In genomic region chr5:103119765-103120606, GRCh38 we compare ENCODE assay signal across 1 cellular context.
TF ChIP-seq lines count a peak whose summit lies in the region.

Gene GIN1 (minus strand): TSS chr5:103120138. CDS start chr5:103108707, 11,431 bp downstream.
Gene PPIP5K2 (plus strand): TSS chr5:103120301. CDS start chr5:103129590, 9,289 bp downstream.

TF ChIP-seq in HEK293, 187 proteins besides CTCF, POLR2A, EP300 and RAD21 (continued from another document and continues in another):
- TF ChIP-seq ZBTB6 (tag by site-specific recombination; IDR thresholded peaks at IDR 0.05), result peak; percentile 72; the same call in 1 of the 2 replicates
- no peak for TF ChIP-seq ZNF544 (tag by site-specific recombination; IDR thresholded peaks at IDR 0.05)
- no peak for TF ChIP-seq ZNF175 (tag by site-specific recombination; IDR thresholded peaks at IDR 0.05)
- TF ChIP-seq ZNF600 (tag by site-specific recombination; IDR thresholded peaks at IDR 0.05), result peak; percentile 44; the same call in 1 of the 2 replicates
- no peak for TF ChIP-seq ZNF274 (IDR thresholded peaks at IDR 0.05; ENCODE audit: low read length)
- TF ChIP-seq ZNF274 (tag by site-specific recombination; IDR thresholded peaks at IDR 0.05; ENCODE audit: borderline replicate concordance), result no peak
- peak; percentile 92 for TF ChIP-seq ZNF580 (tag by site-specific recombination; IDR thresholded peaks at IDR 0.05)
- TF ChIP-seq GLIS1 (tag by site-specific recombination; IDR thresholded peaks at IDR 0.05), result peak; percentile 56; the same call in 1 of the 2 replicates
- TF ChIP-seq ZNF423 (tag by site-specific recombination; IDR thresholded peaks at IDR 0.05), result no peak
- TF ChIP-seq ZNF10 (tag by site-specific recombination; IDR thresholded peaks at IDR 0.05), result 0 out of 2 replicates have a peak, but pooled peaks have one; percentile 38
- peak; percentile 66; the same call in 1 of the 2 replicates for TF ChIP-seq ZBTB1 (tag by site-specific recombination; IDR thresholded peaks at IDR 0.05)
- no peak for TF ChIP-seq SCRT1 (tag by site-specific recombination; IDR thresholded peaks at IDR 0.05; ENCODE audit: borderline replicate concordance)
- TF ChIP-seq ZNF623 (tag by site-specific recombination; IDR thresholded peaks at IDR 0.05), result peak; percentile 38; the same call in 1 of the 2 replicates
- peak; percentile 91 for TF ChIP-seq TSHZ1 (tag by site-specific recombination; IDR thresholded peaks at IDR 0.05; ENCODE audit: borderline replicate concordance)
- TF ChIP-seq ZNF24 (tag by site-specific recombination; IDR thresholded peaks at IDR 0.05), result peak; percentile 91
- TF ChIP-seq PRDM10 (tag by site-specific recombination; IDR thresholded peaks at IDR 0.05), result peak; percentile 90
- TF ChIP-seq ZNF211 (tag by site-specific recombination; IDR thresholded peaks at IDR 0.05; ENCODE audit: low read depth), result no peak
- TF ChIP-seq ZNF221 (tag by site-specific recombination; IDR thresholded peaks at IDR 0.05; ENCODE audit: borderline replicate concordance), result 0 out of 2 replicates have a peak, but pooled peaks have one; percentile 36
- TF ChIP-seq IKZF3 (tag by site-specific recombination; IDR thresholded peaks at IDR 0.05), result peak; percentile 75
- no peak for TF ChIP-seq ZNF776 (tag by site-specific recombination; IDR thresholded peaks at IDR 0.05; ENCODE audit: borderline replicate concordance)
- peak; percentile 77; the same call in 1 of the 2 replicates for TF ChIP-seq ZNF530 (tag by site-specific recombination; IDR thresholded peaks at IDR 0.05; ENCODE audit: low read depth)
- TF ChIP-seq ZNF366 (tag by site-specific recombination; conservative IDR thresholded peaks at IDR 0.05), result peak; percentile 43; the same call in 1 of the 2 replicates
- TF ChIP-seq ZNF626 (tag by site-specific recombination; IDR thresholded peaks at IDR 0.05), result peak; percentile 72; the same call in 1 of the 2 replicates
- peak; percentile 80 for TF ChIP-seq PATZ1 (tag by site-specific recombination; IDR thresholded peaks at IDR 0.05)
- peak; percentile 46; the same call in 1 of the 2 replicates for TF ChIP-seq ELK4 (IDR thresholded peaks at IDR 0.05; ENCODE audit: borderline replicate concordance, low read depth, low read length)
- no peak for TF ChIP-seq ZNF670 (tag by site-specific recombination; IDR thresholded peaks at IDR 0.05; ENCODE audit: low read depth)
- TF ChIP-seq ZBTB21 (tag by site-specific recombination; IDR thresholded peaks at IDR 0.05), result peak; percentile 80; the same call in 1 of the 2 replicates
- peak; percentile 91 for TF ChIP-seq ZFP69B (tag by site-specific recombination; IDR thresholded peaks at IDR 0.05)
- peak; percentile 95 for TF ChIP-seq ZNF2 (tag by site-specific recombination; IDR thresholded peaks at IDR 0.05)
- TF ChIP-seq ZNF341 (tag by site-specific recombination; IDR thresholded peaks at IDR 0.05; ENCODE audit: low read depth), result peak; percentile 68; the same call in 1 of the 2 replicates
- 0 out of 2 replicates have a peak, but pooled peaks have one; percentile 24 for TF ChIP-seq ZIC2 (tag by site-specific recombination; IDR thresholded peaks at IDR 0.05)
- TF ChIP-seq ZNF121 (tag by site-specific recombination; IDR thresholded peaks at IDR 0.05), result no peak
- no peak for TF ChIP-seq HOXC10 (CRISPR knock-in tag; IDR thresholded peaks at IDR 0.05)
- TF ChIP-seq ZSCAN4 (tag by site-specific recombination; IDR thresholded peaks at IDR 0.05), result peak; percentile 46
- no peak for TF ChIP-seq ZNF791 (tag by site-specific recombination; IDR thresholded peaks at IDR 0.05)
- TF ChIP-seq KLF16 (tag by site-specific recombination; IDR thresholded peaks at IDR 0.05), result peak; percentile 96
- TF ChIP-seq KLF1 (tag by site-specific recombination; IDR thresholded peaks at IDR 0.05), result peak; percentile 55
- peak; percentile 87 for TF ChIP-seq ZNF362 (tag by site-specific recombination; IDR thresholded peaks at IDR 0.05)
- TF ChIP-seq ZNF639 (tag by site-specific recombination; IDR thresholded peaks at IDR 0.05), result peak; percentile 95
- TF ChIP-seq AEBP2 (tag by site-specific recombination; IDR thresholded peaks at IDR 0.05; ENCODE audit: borderline replicate concordance), result no peak
- 0 out of 2 replicates have a peak, but pooled peaks have one; percentile 40 for TF ChIP-seq ZNF513 (tag by site-specific recombination; IDR thresholded peaks at IDR 0.05)
